22 cellular contexts compared by ENCODE assay signal in genomic region chr6:137352859-137353258, GRCh38.
DNase-seq lines count a peak whose midpoint lies in the region; ATAC-seq, FAIRE-seq and TF ChIP-seq lines count a peak whose summit lies in the region.
"Had no signal": no experiment of that assay in that cellular context is flagged by ENCODE, and none has a peak within 500 bp of the region (broad histone marks: within the 10 kb centered on the region; RNA-seq: fewer than 3 reads in every experiment).

No MANE protein-coding gene starts in this region.

- H3K9ac ChIP-seq in liver (ENCODE audit: low read depth in 1 of 2, low read length in 2 of 2) = peak overlapping the region in 1 of 2 donors; percentile 2

- no peak overlapping the region for H3K4me3 ChIP-seq in A549
- H3K4me3 ChIP-seq in liver (ENCODE audit: low read depth in 1 of 3, low read length in 3 of 3) = no peak overlapping the region
- H3K4me3 ChIP-seq in left lung = no peak overlapping the region
- H3K4me3 ChIP-seq in HAP-1 = no peak overlapping the region
- H3K4me3 ChIP-seq: testis had no signal

- POLR2A ChIA-PET in A549 (lab: Yijun Ruan, JAX) = no interaction called here

- H3K36me3 Mint-ChIP-seq in activated T-helper 2 cell treated with anti-CD3 and anti-CD28 coated beads, Interferon-gamma antibody, Interleukin-2, Interleukin-4, amounts not matched to agents 10 μg/mL and 5 μg/mL and 100 μg/mL, durations not matched to agents 14 hours and 24 hours and 36 hours (ENCODE audit: low read depth) = no peaks in the 10 kb centered on the region
- H3K36me3 Mint-ChIP-seq: activated CD8-positive, alpha-beta memory T cell treated with anti-CD3 and anti-CD28 coated beads, Interleukin-2, amount 10 ng/mL, durations not matched to agents 7 days and 5 days; activated naive CD8-positive, alpha-beta T cell treated with anti-CD3 and anti-CD28 coated beads for 36 hours; CD4-positive, alpha-beta memory T cell; T-cell had no signal

- DNase-seq in A549 (ENCODE audit: low read depth in 1 of 2, low spot score in 1 of 2) = peak in 1 of 2 experiments; percentile 18
- peak; percentile 34 for DNase-seq in G401 (ENCODE audit: low spot score)
- peak; percentile 9 for DNase-seq in cerebellar cortex (ENCODE audit: low spot score)
- no peak for DNase-seq in activated T-helper 2 cell treated with anti-CD3 and anti-CD28 coated beads, Interferon-gamma antibody, Interleukin-2, Interleukin-4, amounts not matched to agents 10 μg/mL and 5 μg/mL and 100 μg/mL, durations not matched to agents 14 hours and 24 hours and 36 hours (ENCODE audit: low spot score)
- DNase-seq in left lung = no peak
- no peak for DNase-seq in HAP-1 (ENCODE audit: low spot score in 2 of 2)
- DNase-seq: activated CD4-positive, alpha-beta T cell treated with anti-CD3 and anti-CD28 coated beads for 48 hours; activated CD8-positive, alpha-beta memory T cell treated with anti-CD3 and anti-CD28 coated beads, Interleukin-2, amount 10 ng/mL, durations not matched to agents 7 days and 5 days; activated naive CD8-positive, alpha-beta T cell treated with anti-CD3 and anti-CD28 coated beads for 36 hours; CD4-positive, alpha-beta memory T cell; endodermal cell; head of caudate nucleus; NCI-H1694 treated with DMSO at 0.1 percent for 48 hours; NCI-H774; nucleus accumbens; SIG-M5; T-cell; testis had no signal

- no peak overlapping the region for H3K27ac ChIP-seq in A549
- peak overlapping the region; percentile 37 to 82 for H3K27ac ChIP-seq in liver (ENCODE audit: low read depth in 1 of 2, low read length in 2 of 2)
- no peak overlapping the region for H3K27ac ChIP-seq in left lung
- H3K27ac ChIP-seq: testis had no signal

- no peak for TF ChIP-seq POLR2A in A549 (IDR thresholded peaks at IDR 0.05; ENCODE audit: low read length)

- in situ Hi-C loops in G401 (cut with HindIII; ENCODE audit: low sequenced_read_pairs) (no loop called here), HAP-1 (cut with MboI; ENCODE audit: low sequenced_read_pairs) (no loop called here)

- CTCF ChIA-PET in A549 (lab: Yijun Ruan, JAX) = interaction anchor here (0.9 to 1.1 kb wide), 2 partner anchors 42 to 289 kb away, joined by 3 read pairs; no protein-coding TSS in a partner anchor

- H3K27me3 ChIP-seq in liver (ENCODE audit: control insufficient read depth in 4 of 4, insufficient read depth in 4 of 4, low read length in 3 of 4) (no peaks in the 10 kb centered on the region), left lung (no peaks in the 10 kb centered on the region), HAP-1 (ENCODE audit: low read depth) (0 out of 2 replicates have a peak, but pooled peaks cover 2% of the 10 kb centered on the region)
- H3K27me3 ChIP-seq: testis had no signal

- H3K4me1 ChIP-seq in A549 (peaks cover 8% of the 10 kb centered on the region; the same call in 1 of the 3 replicates), liver (ENCODE audit: control insufficient read depth in 4 of 4, insufficient read depth in 4 of 4, low read length in 3 of 4) (peaks cover 6 to 55% (median 33%) of the 10 kb centered on the region in 4 donors), left lung (peaks cover 0 to 6% of the 10 kb centered on the region in 2 donors), HAP-1 (peaks cover 11% of the 10 kb centered on the region)

- peaks cover 7% of the 10 kb centered on the region for H3K27me3 Mint-ChIP-seq in activated T-helper 2 cell treated with anti-CD3 and anti-CD28 coated beads, Interferon-gamma antibody, Interleukin-2, Interleukin-4, amounts not matched to agents 10 μg/mL and 5 μg/mL and 100 μg/mL, durations not matched to agents 14 hours and 24 hours and 36 hours (ENCODE audit: low read depth)
- H3K27me3 Mint-ChIP-seq: activated CD8-positive, alpha-beta memory T cell treated with anti-CD3 and anti-CD28 coated beads, Interleukin-2, amount 10 ng/mL, durations not matched to agents 7 days and 5 days; activated naive CD8-positive, alpha-beta T cell treated with anti-CD3 and anti-CD28 coated beads for 36 hours; CD4-positive, alpha-beta memory T cell had no signal

- no peaks in the 10 kb centered on the region for H3K36me3 ChIP-seq in liver (ENCODE audit: control insufficient read depth in 4 of 4, insufficient read depth in 3 of 4, low read depth in 1 of 4, low read length in 3 of 4)
- no peaks in the 10 kb centered on the region for H3K36me3 ChIP-seq in left lung
- no peaks in the 10 kb centered on the region for H3K36me3 ChIP-seq in HAP-1 (replicated peaks)

- no peak for ATAC-seq in A549
- ATAC-seq in GM18907 (IDR thresholded peaks at IDR 0.05; ENCODE audit: unreplicated experiment) = no peak
- ATAC-seq in left lung = no peak
- ATAC-seq: activated CD8-positive, alpha-beta memory T cell treated with anti-CD3 and anti-CD28 coated beads, Interleukin-2, amount 10 ng/mL, durations not matched to agents 7 days and 5 days had no signal

- peak overlapping the region; percentile 32; the same call in 2 of the 3 replicates for H3K4me2 ChIP-seq in A549

- no peak overlapping the region for H3K4me3 Mint-ChIP-seq in activated T-helper 2 cell treated with anti-CD3 and anti-CD28 coated beads, Interferon-gamma antibody, Interleukin-2, Interleukin-4, amounts not matched to agents 10 μg/mL and 5 μg/mL and 100 μg/mL, durations not matched to agents 14 hours and 24 hours and 36 hours (ENCODE audit: low read depth)
- H3K4me3 Mint-ChIP-seq: activated CD8-positive, alpha-beta memory T cell treated with anti-CD3 and anti-CD28 coated beads, Interleukin-2, amount 10 ng/mL, durations not matched to agents 7 days and 5 days; activated naive CD8-positive, alpha-beta T cell treated with anti-CD3 and anti-CD28 coated beads for 36 hours; activated T-helper 1 cell treated with anti-CD3 and anti-CD28 coated beads, Interleukin-12 subunit alpha, Interleukin-12 subunit beta, Interleukin-2, Interleukin-4 antibody, amounts not matched to agents 30 ng/mL and 10 ng/mL and 1 ng/mL, durations not matched to agents 14 hours and 24 hours and 36 hours; endodermal cell; T-cell had no signal

- WGBS in A549 (ENCODE audit: missing lambda C conversion rate) = 42% methylated on average over 6 of the region's 6 CpGs
- 26% methylated on average over 6 of the region's 6 CpGs for WGBS in liver

- H3K4me1 Mint-ChIP-seq in activated T-helper 2 cell treated with anti-CD3 and anti-CD28 coated beads, Interferon-gamma antibody, Interleukin-2, Interleukin-4, amounts not matched to agents 10 μg/mL and 5 μg/mL and 100 μg/mL, durations not matched to agents 14 hours and 24 hours and 36 hours (ENCODE audit: low read depth) = peaks cover 9% of the 10 kb centered on the region
- H3K4me1 Mint-ChIP-seq: endodermal cell had no signal

- no peak for TF ChIP-seq EP300 in A549 (IDR thresholded peaks at IDR 0.05)

- intact Hi-C loops in activated T-helper 2 cell treated with anti-CD3 and anti-CD28 coated beads, Interferon-gamma antibody, Interleukin-2, Interleukin-4, amounts not matched to agents 10 μg/mL and 5 μg/mL and 100 μg/mL, durations not matched to agents 14 hours and 24 hours and 36 hours (cut with micrococcal nuclease) = no loop called here
- intact Hi-C loops in left lung (cut with DNase I) = no loop called here

- no peak overlapping the region for H3K27ac Mint-ChIP-seq in activated T-helper 2 cell treated with anti-CD3 and anti-CD28 coated beads, Interferon-gamma antibody, Interleukin-2, Interleukin-4, amounts not matched to agents 10 μg/mL and 5 μg/mL and 100 μg/mL, durations not matched to agents 14 hours and 24 hours and 36 hours
- H3K27ac Mint-ChIP-seq: activated CD8-positive, alpha-beta memory T cell treated with anti-CD3 and anti-CD28 coated beads, Interleukin-2, amount 10 ng/mL, durations not matched to agents 7 days and 5 days; activated naive CD8-positive, alpha-beta T cell treated with anti-CD3 and anti-CD28 coated beads for 36 hours; activated T-helper 1 cell treated with anti-CD3 and anti-CD28 coated beads, Interleukin-12 subunit alpha, Interleukin-12 subunit beta, Interleukin-2, Interleukin-4 antibody, amounts not matched to agents 30 ng/mL and 10 ng/mL and 1 ng/mL, durations not matched to agents 14 hours and 24 hours and 36 hours; endodermal cell had no signal

- TF ChIP-seq CTCF in A549 (IDR thresholded peaks at IDR 0.05) (no peak), liver (IDR thresholded peaks at IDR 0.05; ENCODE audit: low read depth, low read length, missing input control) (no peak), left lung (IDR thresholded peaks at IDR 0.05) (no peak)

- no peak for FAIRE-seq in A549 (lab: Jason Lieb, UNC)
- FAIRE-seq: colon had no signal

- TF ChIP-seq RAD21 in A549 (conservative IDR thresholded peaks at IDR 0.05 in 1 of 2, IDR thresholded peaks at IDR 0.05 in 1 of 2) (no peak), liver (IDR thresholded peaks at IDR 0.05) (peak; percentile 34 to 39)

- no peaks in the 10 kb centered on the region for H3K9me3 Mint-ChIP-seq in activated T-helper 2 cell treated with anti-CD3 and anti-CD28 coated beads, Interferon-gamma antibody, Interleukin-2, Interleukin-4, amounts not matched to agents 10 μg/mL and 5 μg/mL and 100 μg/mL, durations not matched to agents 14 hours and 24 hours and 36 hours
- H3K9me3 Mint-ChIP-seq: activated naive CD8-positive, alpha-beta T cell treated with anti-CD3 and anti-CD28 coated beads for 36 hours; activated T-helper 1 cell treated with anti-CD3 and anti-CD28 coated beads, Interleukin-12 subunit alpha, Interleukin-12 subunit beta, Interleukin-2, Interleukin-4 antibody, amounts not matched to agents 30 ng/mL and 10 ng/mL and 1 ng/mL, durations not matched to agents 14 hours and 24 hours and 36 hours; CD4-positive, alpha-beta memory T cell; endodermal cell; T-cell had no signal

- H3K9me3 ChIP-seq in A549 = no peaks in the 10 kb centered on the region
- no peaks in the 10 kb centered on the region for H3K9me3 ChIP-seq in liver (ENCODE audit: control insufficient read depth in 4 of 4, low read length in 3 of 4)
- H3K9me3 ChIP-seq in left lung = no peaks in the 10 kb centered on the region
- no peaks in the 10 kb centered on the region for H3K9me3 ChIP-seq in HAP-1
- H3K9me3 ChIP-seq: testis had no signal

TF ChIP-seq in liver, 16 proteins besides CTCF, POLR2A, EP300 and RAD21 (continues in another document):
- TF ChIP-seq TAF1 (conservative IDR thresholded peaks at IDR 0.05) (no peak), HNF4A (conservative IDR thresholded peaks at IDR 0.05) (peak; percentile 99), ATF3 (IDR thresholded peaks at IDR 0.05) (peak; percentile 80), HNF4G (IDR thresholded peaks at IDR 0.05) (peak; percentile 94), JUND (IDR thresholded peaks at IDR 0.05) (peak; percentile 66 to 78), YY1 (IDR thresholded peaks at IDR 0.05) (peak; percentile 76), FOXA1 (IDR thresholded peaks at IDR 0.05) (peak; percentile 57), GABPA (IDR thresholded peaks at IDR 0.05 in 1 of 2, conservative IDR thresholded peaks at IDR 0.05 in 1 of 2) (no peak)

Comparison
In these comparisons a context has a peak if more than half of its experiments do, and no peak if none do; other contexts are left out.
1. DNase-seq: peak in G401 (single experiment) and cerebellar cortex (single experiment); none in activated T-helper 2 cell treated with anti-CD3 and anti-CD28 coated beads, Interferon-gamma antibody, Interleukin-2, Interleukin-4, amounts not matched to agents 10 μg/mL and 5 μg/mL and 100 μg/mL, durations not matched to agents 14 hours and 24 hours and 36 hours (single experiment), left lung (0 of 2) and HAP-1 (0 of 2).
2. H3K27ac ChIP-seq: peak in liver (2 of 2); none in A549 (0 of 2) and left lung (0 of 2).